8 cellular contexts compared by ENCODE assay signal in the genomic region with DNA sequence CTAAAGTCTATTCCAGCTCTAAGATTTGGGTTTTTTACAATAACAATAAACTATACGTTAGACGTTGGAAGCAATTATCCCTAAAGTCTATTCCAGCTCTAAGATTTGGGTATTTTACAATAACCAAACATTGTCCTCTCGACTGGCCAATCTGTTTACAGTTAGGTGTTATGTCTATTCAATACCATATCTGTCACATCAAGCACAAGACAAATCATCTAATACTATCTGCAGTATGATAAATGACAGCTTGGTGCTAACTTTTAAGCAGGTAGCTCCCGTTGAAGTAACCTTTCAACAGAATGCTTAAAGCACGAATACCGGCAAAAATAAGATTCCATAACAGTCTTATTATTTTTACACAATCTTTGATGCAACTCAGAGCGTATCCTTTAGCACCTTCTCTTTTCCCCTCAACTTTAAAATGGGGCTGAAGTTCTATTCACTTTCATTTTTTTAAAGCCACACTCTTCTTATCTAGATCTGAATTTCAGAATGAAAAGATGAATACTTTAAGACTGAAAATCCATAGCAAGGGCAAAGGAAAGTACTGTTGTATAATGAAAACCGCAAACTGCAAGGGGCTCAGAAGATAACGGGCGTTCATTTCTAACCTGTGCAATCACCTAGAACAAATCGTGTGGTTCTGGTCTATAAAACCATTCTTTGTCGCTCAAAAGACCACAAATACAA. TPM values are rescaled to one million over a fixed set of nuclear protein-coding genes. Genes with fewer than 3 reads are reported as not detected.
DNase-seq lines count a peak whose midpoint lies in the region; ATAC-seq and TF ChIP-seq lines count a peak whose summit lies in the region.

No MANE protein-coding gene starts in this region.

- peak overlapping the region; percentile 86 for H3K4me2 ChIP-seq in neural progenitor cell

- peaks cover 17% of the 10 kb centered on the region for H3K4me1 ChIP-seq in neural progenitor cell

- DNase-seq in GM06990 (ENCODE audit: extremely low read depth, insufficient read length): no peak
- DNase-seq in NAMALWA (ENCODE audit: low spot score): peak; percentile 66
- DNase-seq in dermis blood vessel endothelial cell: peak; percentile 17
- DNase-seq in neural progenitor cell (ENCODE audit: low spot score): no peak
- DNase-seq in NCI-H146 (lab: John Stamatoyannopoulos, UW): no peak
- no peak for DNase-seq in NCI-H774 (lab: John Stamatoyannopoulos, UW)
- DNase-seq in SHP77 treated with DMSO at 0.1 percent for 48 hours (lab: John Stamatoyannopoulos, UW): no peak

- H3K36me3 Mint-ChIP-seq in neural progenitor cell: peaks cover 10% of the 10 kb centered on the region

- H3K9me3 Mint-ChIP-seq in neural progenitor cell: no peaks in the 10 kb centered on the region

- H3K4me3 ChIP-seq in GM06990 (replicated peaks; ENCODE audit: low read depth, low read length) (peak overlapping the region; percentile 91), neural progenitor cell (peak overlapping the region; percentile 81)

- no peaks in the 10 kb centered on the region for H3K27me3 ChIP-seq in GM06990 (replicated peaks; ENCODE audit: control insufficient read depth, insufficient read depth, low read length)
- no peaks in the 10 kb centered on the region for H3K27me3 ChIP-seq in neural progenitor cell

- peak overlapping the region; percentile 92 for H3K9ac ChIP-seq in neural progenitor cell

- H3K27ac Mint-ChIP-seq in neural progenitor cell: peak overlapping the region; percentile 99

- peaks cover 57% of the 10 kb centered on the region for H4K20me1 ChIP-seq in neural progenitor cell (ENCODE audit: low read depth)

- peaks cover 21% of the 10 kb centered on the region for H3K4me1 Mint-ChIP-seq in neural progenitor cell

- TF ChIP-seq CTCF in GM06990 (IDR thresholded peaks at IDR 0.05; ENCODE audit: insufficient read depth, low read length, poor library complexity, severe bottlenecking) (no peak), neural progenitor cell (IDR thresholded peaks at IDR 0.05) (no peak)

- H3F3A ChIP-seq in neural progenitor cell (ENCODE audit: low read depth): peaks cover 35% of the 10 kb centered on the region

- peak overlapping the region; percentile 4 for H2AFZ ChIP-seq in neural progenitor cell (replicated peaks)

- no peaks in the 10 kb centered on the region for H3K9me3 ChIP-seq in neural progenitor cell (ENCODE audit: low read depth)

- peaks cover 66% of the 10 kb centered on the region for H3K79me2 ChIP-seq in neural progenitor cell (ENCODE audit: low read depth)

- peak overlapping the region; percentile 99 for H3K4me3 Mint-ChIP-seq in neural progenitor cell

- no peak for ATAC-seq in GM18511 (IDR thresholded peaks at IDR 0.05; ENCODE audit: unreplicated experiment)

- no peaks in the 10 kb centered on the region for H3K27me3 Mint-ChIP-seq in neural progenitor cell (ENCODE audit: insufficient read depth, low read depth)

- H3K36me3 ChIP-seq in GM06990 (ENCODE audit: control insufficient read depth, insufficient read depth, low read length) (no peaks in the 10 kb centered on the region; the same call in 1 of the 2 replicates), neural progenitor cell (peaks cover 13% of the 10 kb centered on the region)

- H3K27ac ChIP-seq in neural progenitor cell: peak overlapping the region; percentile 97

RNA-seq across cellular contexts. Expression of a gene that starts 0.9 kb away (rescaled TPM):
- 158 and 274 TPM in 2 replicates for total RNA-seq in dermis blood vessel endothelial cell
- total RNA-seq in neural progenitor cell (ENCODE audit: low replicate concordance): 439 and 462 TPM in 2 replicates

RNA-seq across cellular contexts. Expression of a gene that starts 38.4 kb away (rescaled TPM):
- total RNA-seq in dermis blood vessel endothelial cell: 18.5 and 30.9 TPM in 2 replicates
- 18.5 and 26.5 TPM in 2 replicates for total RNA-seq in neural progenitor cell (ENCODE audit: low replicate concordance)

RNA-seq across cellular contexts. Expression of a gene that starts 50.5 kb away (rescaled TPM):
- total RNA-seq in dermis blood vessel endothelial cell (3,103 and 4,000 TPM in 2 replicates), neural progenitor cell (ENCODE audit: low replicate concordance) (2,768 and 2,932 TPM in 2 replicates)

Comparison
In these comparisons a context has a peak if more than half of its experiments do, and no peak if none do; other contexts are left out.
1. DNase-seq: peak in NAMALWA (single experiment) and dermis blood vessel endothelial cell (single experiment); none in GM06990 (single experiment), neural progenitor cell (single experiment), NCI-H146 (single experiment), NCI-H774 (single experiment) and SHP77 treated with DMSO at 0.1 percent for 48 hours (single experiment).